ENCODE assay signal across 15 cellular contexts in genomic region chr3:184559336-184559735, GRCh38. TPM values are rescaled to one million over a fixed set of nuclear protein-coding genes. Genes with fewer than 3 reads are reported as not detected.
DNase-seq lines count a peak whose midpoint lies in the region; ATAC-seq and TF ChIP-seq lines count a peak whose summit lies in the region.
"Had no signal": no experiment of that assay in that cellular context is flagged by ENCODE, and none has a peak within 500 bp of the region (broad histone marks: within the 10 kb centered on the region; RNA-seq: fewer than 3 reads in every experiment).

No MANE protein-coding gene starts in this region.

- H3K4me2 ChIP-seq in PC-9, result peak overlapping the region; percentile 39

- no peak overlapping the region for H3K9ac ChIP-seq in mucosa of rectum (ENCODE audit: low read depth in 1 of 2, low read length in 2 of 2)

- H3K4me3 ChIP-seq in PC-9 (no peak overlapping the region), mucosa of rectum (ENCODE audit: low read length in 2 of 2) (peak overlapping the region in 1 of 2 donors; percentile 3), Caco-2 (ENCODE audit: low read depth, low read length) (no peak overlapping the region)
- H3K4me3 ChIP-seq: ovary had no signal

- intact Hi-C loops in Calu3 (cut with micrococcal nuclease; ENCODE audit: unreplicated experiment) (no loop called here), PC-9 (cut with micrococcal nuclease; ENCODE audit: unreplicated experiment) (no loop called here), Caco-2 (cut with micrococcal nuclease; ENCODE audit: unreplicated experiment) (no loop called here)
- intact Hi-C loops in activated CD8-positive, alpha-beta T cell treated with anti-CD3 and anti-CD28 coated beads for 36 hours (cut with micrococcal nuclease), result no loop called here

- BruUV-seq in Calu3 (replicated peaks; lab: Mats Ljungman, UMichigan) (no TSS peak), PC-9 (replicated peaks; lab: Mats Ljungman, UMichigan) (no TSS peak), Caco-2 (replicated peaks; lab: Mats Ljungman, UMichigan) (no TSS peak)

- H3K4me1 ChIP-seq in PC-9 (replicated peaks; ENCODE audit: insufficient read depth) (peaks cover 29% of the 10 kb centered on the region), mucosa of rectum (ENCODE audit: control insufficient read depth in 2 of 2, insufficient read depth in 2 of 2, low read length in 2 of 2) (peaks cover 44 to 48% of the 10 kb centered on the region in 2 donors), Caco-2 (peaks cover 5% of the 10 kb centered on the region; the same call in 1 of the 2 replicates)

- no peak overlapping the region for H2AFZ ChIP-seq in PC-9

- no peaks in the 10 kb centered on the region for H4K20me1 ChIP-seq in PC-9 (ENCODE audit: insufficient read depth)

- H3K9me3 ChIP-seq in PC-9 (ENCODE audit: insufficient read depth, low read depth) (no peaks in the 10 kb centered on the region), mucosa of rectum (ENCODE audit: control insufficient read depth in 2 of 2, low read length in 2 of 2) (no peaks in the 10 kb centered on the region), Caco-2 (no peaks in the 10 kb centered on the region)
- H3K9me3 ChIP-seq: ovary had no signal

- H3K9me2 ChIP-seq in PC-9 (ENCODE audit: insufficient read depth), result no peaks in the 10 kb centered on the region

- DNase-seq in Calu3, result peak; percentile 84
- DNase-seq in NCI-H146 treated with DMSO at 0.1 percent for 48 hours (lab: John Stamatoyannopoulos, UW; ENCODE audit: unreplicated experiment), result peak; percentile 26
- DNase-seq in PC-9, result peak; percentile 60 to 90
- DNase-seq in activated CD8-positive, alpha-beta T cell treated with anti-CD3 and anti-CD28 coated beads for 36 hours, result no peak
- DNase-seq in Caco-2, result no peak
- DNase-seq in putamen (ENCODE audit: low spot score), result no peak
- DNase-seq: activated T-cell treated with anti-CD3 and anti-CD28 coated beads for 4 hours, DMS79 treated with DMSO at 0.1 percent for 48 hours, Karpas-422, NCI-H2171 had no signal

- H3K36me3 Mint-ChIP-seq in Calu3 (ENCODE audit: insufficient read depth, unreplicated experiment), result peaks cover 13% of the 10 kb centered on the region
- H3K36me3 Mint-ChIP-seq in activated CD8-positive, alpha-beta T cell treated with anti-CD3 and anti-CD28 coated beads for 36 hours (ENCODE audit: low read depth), result no peaks in the 10 kb centered on the region
- H3K36me3 Mint-ChIP-seq in Caco-2 (ENCODE audit: insufficient read depth, unreplicated experiment), result peaks cover 6% of the 10 kb centered on the region

- TF ChIP-seq CTCF in Calu3 (IDR thresholded peaks at IDR 0.05; ENCODE audit: unreplicated experiment) (no peak), PC-9 (conservative IDR thresholded peaks at IDR 0.05) (no peak), Caco-2 (IDR thresholded peaks at IDR 0.05; ENCODE audit: insufficient read depth in 1 of 2, low read depth in 1 of 2, low read length in 1 of 2, severe bottlenecking in 1 of 2, unreplicated experiment in 1 of 2) (no peak)
- no peak for TF ChIP-seq CTCF in activated CD8-positive, alpha-beta T cell treated with anti-CD3 and anti-CD28 coated beads for 36 hours (IDR thresholded peaks at IDR 0.05)

- H3K27me3 ChIP-seq in PC-9 (ENCODE audit: insufficient read depth, low read depth) (peaks cover 37% of the 10 kb centered on the region), mucosa of rectum (ENCODE audit: control insufficient read depth in 2 of 2, insufficient read depth in 2 of 2, low read length in 2 of 2) (peaks cover 0 to 6% of the 10 kb centered on the region in 2 donors), Caco-2 (replicated peaks; ENCODE audit: control insufficient read depth, insufficient read depth, low read length) (peaks cover 1% of the 10 kb centered on the region; the same call in 1 of the 2 replicates)
- H3K27me3 ChIP-seq: ovary had no signal

- H3K9me3 Mint-ChIP-seq in Calu3 (ENCODE audit: low read depth, unreplicated experiment), result no peaks in the 10 kb centered on the region
- H3K9me3 Mint-ChIP-seq in activated CD8-positive, alpha-beta T cell treated with anti-CD3 and anti-CD28 coated beads for 36 hours, result no peaks in the 10 kb centered on the region
- no peaks in the 10 kb centered on the region for H3K9me3 Mint-ChIP-seq in Caco-2 (ENCODE audit: unreplicated experiment)
- H3K9me3 Mint-ChIP-seq: T-helper 1 cell treated with Interleukin-12 subunit alpha and Interleukin-12 subunit beta and Interleukin-4 antibody, amounts not matched to agents 30 μg/mL and 1 μg/mL, for 36 hours had no signal

- H3K36me3 ChIP-seq in PC-9 (ENCODE audit: low read depth) (no peaks in the 10 kb centered on the region), mucosa of rectum (ENCODE audit: control insufficient read depth in 2 of 2, insufficient read depth in 2 of 2, low read length in 2 of 2) (no peaks in the 10 kb centered on the region), Caco-2 (ENCODE audit: control insufficient read depth, insufficient read depth, low read length) (no peaks in the 10 kb centered on the region)
- H3K36me3 ChIP-seq: ovary had no signal

- H3K4me1 Mint-ChIP-seq in Calu3 (ENCODE audit: low read depth, unreplicated experiment) (peaks cover 32% of the 10 kb centered on the region), Caco-2 (ENCODE audit: low read depth, unreplicated experiment) (peaks cover 12% of the 10 kb centered on the region)
- H3K4me1 Mint-ChIP-seq in activated CD8-positive, alpha-beta T cell treated with anti-CD3 and anti-CD28 coated beads for 36 hours (ENCODE audit: low read depth), result peaks cover 32% of the 10 kb centered on the region

- no peaks in the 10 kb centered on the region for H3K79me2 ChIP-seq in PC-9 (ENCODE audit: low read depth)

- ATAC-seq in activated CD8-positive, alpha-beta T cell treated with anti-CD3 and anti-CD28 coated beads for 36 hours, result no peak
- ATAC-seq in GM18907 (IDR thresholded peaks at IDR 0.05; ENCODE audit: unreplicated experiment), result no peak

- POLR2A ChIA-PET in PC-9 (lab: Charles Lee; ENCODE audit: unreplicated experiment) (no interaction called here), Caco-2 (lab: Charles Lee) (no interaction called here)
- POLR2A ChIA-PET in activated CD8-positive, alpha-beta T cell treated with anti-CD3 and anti-CD28 coated beads for 36 hours (lab: Charles Lee), result no interaction called here

- H3F3A ChIP-seq in PC-9 (ENCODE audit: insufficient read depth, low read depth), result peaks cover 12% of the 10 kb centered on the region; the same call in 1 of the 2 replicates

- H3K27ac Mint-ChIP-seq in Calu3 (ENCODE audit: unreplicated experiment) (peak overlapping the region; percentile 1), Caco-2 (ENCODE audit: unreplicated experiment) (no peak overlapping the region)
- no peak overlapping the region for H3K27ac Mint-ChIP-seq in activated CD8-positive, alpha-beta T cell treated with anti-CD3 and anti-CD28 coated beads for 36 hours
- H3K27ac Mint-ChIP-seq: T-helper 1 cell treated with Interleukin-12 subunit alpha and Interleukin-12 subunit beta and Interleukin-4 antibody, amounts not matched to agents 30 μg/mL and 1 μg/mL, for 36 hours had no signal

- H3K4me3 Mint-ChIP-seq in Calu3 (ENCODE audit: low read depth, unreplicated experiment) (no peak overlapping the region), Caco-2 (ENCODE audit: unreplicated experiment) (no peak overlapping the region)
- no peak overlapping the region for H3K4me3 Mint-ChIP-seq in activated CD8-positive, alpha-beta T cell treated with anti-CD3 and anti-CD28 coated beads for 36 hours
- H3K4me3 Mint-ChIP-seq: T-helper 1 cell treated with Interleukin-12 subunit alpha and Interleukin-12 subunit beta and Interleukin-4 antibody, amounts not matched to agents 30 μg/mL and 1 μg/mL, for 36 hours had no signal

- CTCF ChIA-PET in Calu3 (lab: Charles Lee), result interaction anchor here (0.6 to 1.1 kb wide), 4 partner anchors 196 to 241 kb away, joined by 3 to 5 read pairs (median 3); no protein-coding TSS in a partner anchor
- CTCF ChIA-PET in PC-9 (lab: Charles Lee), result interaction anchor here (1.0 kb wide), 1 partner anchor 220 kb away, joined by 3 read pairs; no protein-coding TSS in a partner anchor
- CTCF ChIA-PET in activated CD8-positive, alpha-beta T cell treated with anti-CD3 and anti-CD28 coated beads for 36 hours (lab: Charles Lee), result no interaction called here
- CTCF ChIA-PET in Caco-2 (lab: Charles Lee), result interaction anchor here (0.8 kb wide), 1 partner anchor 219 kb away, joined by 3 read pairs; no protein-coding TSS in a partner anchor

- H3K27me3 Mint-ChIP-seq in Calu3 (ENCODE audit: unreplicated experiment) (peaks cover 75% of the 10 kb centered on the region), Caco-2 (ENCODE audit: insufficient read depth, unreplicated experiment) (peaks cover 12% of the 10 kb centered on the region)
- H3K27me3 Mint-ChIP-seq in activated CD8-positive, alpha-beta T cell treated with anti-CD3 and anti-CD28 coated beads for 36 hours, result peaks cover 23% of the 10 kb centered on the region

- H3K27ac ChIP-seq in PC-9 (no peak overlapping the region), mucosa of rectum (ENCODE audit: low read depth in 2 of 2, low read length in 2 of 2) (peak overlapping the region; percentile 43 to 67)
- H3K27ac ChIP-seq: epithelial cell of prostate, ovary had no signal

RNA-seq across cellular contexts. Expression of gene EPHB3, which starts 2.2 kb away (rescaled TPM):
- total RNA-seq in Calu3 (2022), result 2.5 and 2.8 TPM in 2 replicates
- 12.0 and 15.7 TPM in 2 replicates for total RNA-seq in PC-9 (2021)
- under 1 TPM in 1 of 2 experiments, not detected in 1; 0.07 TPM for total RNA-seq in activated CD8-positive, alpha-beta T cell treated with anti-CD3 and anti-CD28 coated beads for 36 hours
- 5.6 and 6.9 TPM in 2 replicates for total RNA-seq in Caco-2 (2022)

Comparison
In these comparisons a context has a peak if more than half of its experiments do, and no peak if none do; other contexts are left out.
1. DNase-seq: peak in Calu3 (single experiment), NCI-H146 treated with DMSO at 0.1 percent for 48 hours (single experiment) and PC-9 (2 of 2); none in activated CD8-positive, alpha-beta T cell treated with anti-CD3 and anti-CD28 coated beads for 36 hours (single experiment), Caco-2 (0 of 2) and putamen (single experiment).